ENCODE assay signal across 27 cellular contexts in the genomic region with DNA sequence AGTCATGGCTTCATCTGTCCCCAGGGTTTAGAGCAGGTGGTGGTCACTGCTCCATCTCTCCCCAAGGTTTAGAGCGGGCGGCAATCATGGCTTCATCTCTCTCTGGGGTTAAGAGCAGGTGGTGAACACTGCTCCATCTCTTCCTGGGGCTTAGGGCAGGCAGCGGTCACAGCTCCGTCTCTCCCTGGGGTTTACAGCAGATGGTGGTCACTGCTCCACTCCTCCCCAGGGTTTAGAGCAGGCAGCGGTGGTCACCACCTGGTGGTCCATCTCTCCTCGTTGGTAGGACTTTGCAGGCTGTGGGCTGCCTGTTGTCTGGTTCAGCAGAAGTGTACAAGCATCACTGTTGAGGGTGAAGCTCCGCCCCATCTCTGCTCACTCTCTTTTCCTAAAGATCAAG.
"Had no signal": no experiment of that assay in that cellular context is flagged by ENCODE, and none has a peak within 500 bp of the region (broad histone marks: within the 10 kb centered on the region; RNA-seq: fewer than 3 reads in every experiment).

No MANE protein-coding gene starts in this region.

- H3K27ac Mint-ChIP-seq: memory B cell; naive thymus-derived CD8-positive, alpha-beta T cell; progenitor cell of endocrine pancreas; stimulated activated memory B cell treated with anti-CD40 and anti-IgM and Interleukin-4, amounts not matched to agents 10 μg/mL and 1 μg/mL and 100 μg/mL, for 72 hours; stimulated activated naive CD8-positive, alpha-beta T cell treated with anti-CD3 and anti-CD28 coated beads, Interleukin-15, amount 100 ng/mL, for 72 hours; type B pancreatic cell had no signal

- H3K4me1 Mint-ChIP-seq: neural crest cell had no signal

- DNase-seq: islet precursor cell; left ventricle myocardium inferior; midbrain; mucosa of descending colon; naive thymus-derived CD8-positive, alpha-beta T cell; occipital lobe; ovary; right lobe of liver; stimulated activated CD4-positive, alpha-beta T cell treated with anti-CD3 and anti-CD28 coated beads, Interleukin-1b, Interleukin-23, amount 100 ng/mL, for 48 hours; stimulated activated CD4-positive, alpha-beta T cell treated with anti-CD3 and anti-CD28 coated beads, Interleukin-2, amount 100 ng/mL, for 48 hours; stimulated activated CD4-positive, alpha-beta T cell treated with anti-CD3 and anti-CD28 coated beads, Interleukin-4, amount 100 ng/mL, for 4 hours; stimulated activated CD8-positive, alpha-beta memory T cell treated with anti-CD3 and anti-CD28 coated beads, Interleukin-4, amount 100 ng/mL, for 48 hours; stimulated activated naive CD4-positive, alpha-beta T cell treated with Interleukin-2 at 50 U/mL for 16 hours; stimulated activated naive CD8-positive, alpha-beta T cell treated with anti-CD3 and anti-CD28 coated beads, Interleukin-15, amount 100 ng/mL, for 72 hours; substantia nigra; uterus had no signal

- H3K4me1 ChIP-seq: right atrium auricular region, right lobe of liver, uterus had no signal

- ATAC-seq: mucosa of descending colon; naive thymus-derived CD8-positive, alpha-beta T cell; stimulated activated memory B cell treated with anti-CD40 and anti-IgM and Interleukin-4, amounts not matched to agents 10 μg/mL and 1 μg/mL and 100 μg/mL, for 72 hours; stimulated activated naive CD8-positive, alpha-beta T cell treated with anti-CD3 and anti-CD28 coated beads, Interleukin-15, amount 100 ng/mL, for 72 hours had no signal

- H3K36me3 ChIP-seq: left ventricle myocardium inferior, neutrophil, ovary, right atrium auricular region, right lobe of liver, tibial nerve, uterus had no signal

- H3K9me3 ChIP-seq: left ventricle myocardium inferior, mucosa of descending colon, neutrophil, ovary, right atrium auricular region, right lobe of liver, tibial nerve, uterus had no signal

- H3K4me3 Mint-ChIP-seq: memory B cell; naive thymus-derived CD8-positive, alpha-beta T cell; nephron; neural crest cell; stimulated activated memory B cell treated with anti-CD40 and anti-IgM and Interleukin-4, amounts not matched to agents 10 μg/mL and 1 μg/mL and 100 μg/mL, for 72 hours; stimulated activated naive CD8-positive, alpha-beta T cell treated with anti-CD3 and anti-CD28 coated beads, Interleukin-15, amount 100 ng/mL, for 72 hours; type B pancreatic cell had no signal

- H3K36me3 Mint-ChIP-seq: naive thymus-derived CD8-positive, alpha-beta T cell; stimulated activated memory B cell treated with anti-CD40 and anti-IgM and Interleukin-4, amounts not matched to agents 10 μg/mL and 1 μg/mL and 100 μg/mL, for 72 hours; type B pancreatic cell had no signal

- H3K9me3 Mint-ChIP-seq: memory B cell; naive thymus-derived CD8-positive, alpha-beta T cell; stimulated activated memory B cell treated with anti-CD40 and anti-IgM and Interleukin-4, amounts not matched to agents 10 μg/mL and 1 μg/mL and 100 μg/mL, for 72 hours had no signal

- H3K27ac ChIP-seq: hepatocyte, left ventricle myocardium inferior, neutrophil, ovary, right atrium auricular region, right lobe of liver, tibial nerve, uterus had no signal

- H2AFZ ChIP-seq: hepatocyte had no signal

- H3K27me3 ChIP-seq: hepatocyte, ovary, right atrium auricular region, right lobe of liver, tibial nerve, uterus had no signal

- H3K4me2 ChIP-seq: hepatocyte, smooth muscle cell had no signal

- H3K4me3 ChIP-seq: hepatocyte, left ventricle myocardium inferior, mucosa of descending colon, ovary, right atrium auricular region, right lobe of liver, smooth muscle cell, tibial nerve, uterus had no signal
